In the genomic region with DNA sequence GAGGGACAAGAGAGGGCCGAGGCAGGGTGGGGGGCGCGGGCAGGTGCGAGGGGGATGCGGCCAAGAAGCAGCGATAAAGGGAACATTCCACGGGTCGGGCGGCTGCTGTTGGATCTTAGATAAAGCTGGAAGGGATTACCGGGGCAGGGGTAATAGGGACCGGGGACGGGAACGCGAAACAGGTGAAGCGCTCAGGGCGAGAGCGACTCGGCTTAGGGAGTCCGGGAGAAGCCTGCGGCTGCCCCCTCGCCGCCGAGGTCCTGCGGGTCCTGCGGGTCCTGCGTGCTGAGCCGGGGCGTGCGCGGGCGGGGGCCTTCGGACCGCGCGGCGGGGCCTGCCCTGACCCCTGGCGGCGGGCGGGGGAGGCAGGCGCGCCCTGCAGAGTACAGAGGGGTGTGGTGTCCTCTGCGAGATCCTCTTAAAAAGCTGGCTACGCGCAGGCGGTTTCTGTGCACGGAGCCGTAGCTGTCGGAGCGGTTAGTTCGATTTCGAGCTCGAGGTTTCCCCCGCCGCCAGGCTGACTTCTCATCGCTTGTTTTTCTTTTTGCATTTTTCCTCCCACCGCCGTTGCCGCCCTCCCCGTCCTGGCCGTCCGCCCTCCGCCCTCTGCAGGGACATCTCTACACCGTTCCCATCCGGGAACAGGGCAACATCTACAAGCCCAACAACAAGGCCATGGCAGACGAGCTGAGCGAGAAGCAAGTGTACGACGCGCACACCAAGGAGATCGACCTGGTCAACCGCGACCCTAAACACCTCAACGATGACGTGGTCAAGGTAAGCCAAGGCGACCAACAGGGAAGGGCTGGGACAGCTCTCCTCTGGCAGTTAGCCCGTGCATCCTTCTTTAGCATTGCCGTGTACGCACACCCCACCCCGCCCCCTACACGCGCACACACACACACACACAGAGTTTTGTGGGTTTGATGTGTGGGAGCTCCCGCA, we compare ENCODE assay signal across 1 cellular context.
TF ChIP-seq lines count a peak whose summit lies in the region.

No MANE protein-coding gene starts in this region.

TF ChIP-seq in K562, 482 proteins besides CTCF, POLR2A, EP300 and RAD21 (continued from another document and continues in another):
- TF ChIP-seq, protein P1, sequence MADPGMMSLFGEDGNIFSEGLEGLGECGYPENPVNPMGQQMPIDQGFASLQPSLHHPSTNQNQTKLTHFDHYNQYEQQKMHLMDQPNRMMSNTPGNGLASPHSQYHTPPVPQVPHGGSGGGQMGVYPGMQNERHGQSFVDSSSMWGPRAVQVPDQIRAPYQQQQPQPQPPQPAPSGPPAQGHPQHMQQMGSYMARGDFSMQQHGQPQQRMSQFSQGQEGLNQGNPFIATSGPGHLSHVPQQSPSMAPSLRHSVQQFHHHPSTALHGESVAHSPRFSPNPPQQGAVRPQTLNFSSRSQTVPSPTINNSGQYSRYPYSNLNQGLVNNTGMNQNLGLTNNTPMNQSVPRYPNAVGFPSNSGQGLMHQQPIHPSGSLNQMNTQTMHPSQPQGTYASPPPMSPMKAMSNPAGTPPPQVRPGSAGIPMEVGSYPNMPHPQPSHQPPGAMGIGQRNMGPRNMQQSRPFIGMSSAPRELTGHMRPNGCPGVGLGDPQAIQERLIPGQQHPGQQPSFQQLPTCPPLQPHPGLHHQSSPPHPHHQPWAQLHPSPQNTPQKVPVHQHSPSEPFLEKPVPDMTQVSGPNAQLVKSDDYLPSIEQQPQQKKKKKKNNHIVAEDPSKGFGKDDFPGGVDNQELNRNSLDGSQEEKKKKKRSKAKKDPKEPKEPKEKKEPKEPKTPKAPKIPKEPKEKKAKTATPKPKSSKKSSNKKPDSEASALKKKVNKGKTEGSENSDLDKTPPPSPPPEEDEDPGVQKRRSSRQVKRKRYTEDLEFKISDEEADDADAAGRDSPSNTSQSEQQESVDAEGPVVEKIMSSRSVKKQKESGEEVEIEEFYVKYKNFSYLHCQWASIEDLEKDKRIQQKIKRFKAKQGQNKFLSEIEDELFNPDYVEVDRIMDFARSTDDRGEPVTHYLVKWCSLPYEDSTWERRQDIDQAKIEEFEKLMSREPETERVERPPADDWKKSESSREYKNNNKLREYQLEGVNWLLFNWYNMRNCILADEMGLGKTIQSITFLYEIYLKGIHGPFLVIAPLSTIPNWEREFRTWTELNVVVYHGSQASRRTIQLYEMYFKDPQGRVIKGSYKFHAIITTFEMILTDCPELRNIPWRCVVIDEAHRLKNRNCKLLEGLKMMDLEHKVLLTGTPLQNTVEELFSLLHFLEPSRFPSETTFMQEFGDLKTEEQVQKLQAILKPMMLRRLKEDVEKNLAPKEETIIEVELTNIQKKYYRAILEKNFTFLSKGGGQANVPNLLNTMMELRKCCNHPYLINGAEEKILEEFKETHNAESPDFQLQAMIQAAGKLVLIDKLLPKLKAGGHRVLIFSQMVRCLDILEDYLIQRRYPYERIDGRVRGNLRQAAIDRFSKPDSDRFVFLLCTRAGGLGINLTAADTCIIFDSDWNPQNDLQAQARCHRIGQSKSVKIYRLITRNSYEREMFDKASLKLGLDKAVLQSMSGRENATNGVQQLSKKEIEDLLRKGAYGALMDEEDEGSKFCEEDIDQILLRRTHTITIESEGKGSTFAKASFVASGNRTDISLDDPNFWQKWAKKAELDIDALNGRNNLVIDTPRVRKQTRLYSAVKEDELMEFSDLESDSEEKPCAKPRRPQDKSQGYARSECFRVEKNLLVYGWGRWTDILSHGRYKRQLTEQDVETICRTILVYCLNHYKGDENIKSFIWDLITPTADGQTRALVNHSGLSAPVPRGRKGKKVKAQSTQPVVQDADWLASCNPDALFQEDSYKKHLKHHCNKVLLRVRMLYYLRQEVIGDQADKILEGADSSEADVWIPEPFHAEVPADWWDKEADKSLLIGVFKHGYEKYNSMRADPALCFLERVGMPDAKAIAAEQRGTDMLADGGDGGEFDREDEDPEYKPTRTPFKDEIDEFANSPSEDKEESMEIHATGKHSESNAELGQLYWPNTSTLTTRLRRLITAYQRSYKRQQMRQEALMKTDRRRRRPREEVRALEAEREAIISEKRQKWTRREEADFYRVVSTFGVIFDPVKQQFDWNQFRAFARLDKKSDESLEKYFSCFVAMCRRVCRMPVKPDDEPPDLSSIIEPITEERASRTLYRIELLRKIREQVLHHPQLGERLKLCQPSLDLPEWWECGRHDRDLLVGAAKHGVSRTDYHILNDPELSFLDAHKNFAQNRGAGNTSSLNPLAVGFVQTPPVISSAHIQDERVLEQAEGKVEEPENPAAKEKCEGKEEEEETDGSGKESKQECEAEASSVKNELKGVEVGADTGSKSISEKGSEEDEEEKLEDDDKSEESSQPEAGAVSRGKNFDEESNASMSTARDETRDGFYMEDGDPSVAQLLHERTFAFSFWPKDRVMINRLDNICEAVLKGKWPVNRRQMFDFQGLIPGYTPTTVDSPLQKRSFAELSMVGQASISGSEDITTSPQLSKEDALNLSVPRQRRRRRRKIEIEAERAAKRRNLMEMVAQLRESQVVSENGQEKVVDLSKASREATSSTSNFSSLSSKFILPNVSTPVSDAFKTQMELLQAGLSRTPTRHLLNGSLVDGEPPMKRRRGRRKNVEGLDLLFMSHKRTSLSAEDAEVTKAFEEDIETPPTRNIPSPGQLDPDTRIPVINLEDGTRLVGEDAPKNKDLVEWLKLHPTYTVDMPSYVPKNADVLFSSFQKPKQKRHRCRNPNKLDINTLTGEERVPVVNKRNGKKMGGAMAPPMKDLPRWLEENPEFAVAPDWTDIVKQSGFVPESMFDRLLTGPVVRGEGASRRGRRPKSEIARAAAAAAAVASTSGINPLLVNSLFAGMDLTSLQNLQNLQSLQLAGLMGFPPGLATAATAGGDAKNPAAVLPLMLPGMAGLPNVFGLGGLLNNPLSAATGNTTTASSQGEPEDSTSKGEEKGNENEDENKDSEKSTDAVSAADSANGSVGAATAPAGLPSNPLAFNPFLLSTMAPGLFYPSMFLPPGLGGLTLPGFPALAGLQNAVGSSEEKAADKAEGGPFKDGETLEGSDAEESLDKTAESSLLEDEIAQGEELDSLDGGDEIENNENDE (IDR thresholded peaks at IDR 0.05; ENCODE audit: low read depth, low read length), result no peak
- TF ChIP-seq ZNF644 (tag; IDR thresholded peaks at IDR 0.05; ENCODE audit: low read depth) (no peak), KLF1 (tag; IDR thresholded peaks at IDR 0.05) (peak; percentile 88), XRCC5 (IDR thresholded peaks at IDR 0.05; ENCODE audit: low read depth, low read length) (peak; percentile 66; the same call in 1 of the 2 replicates), PHB (CRISPR knock-in tag; IDR thresholded peaks at IDR 0.05) (no peak), HDAC2 (IDR thresholded peaks at IDR 0.05) (peak; percentile 59; the same call in 1 of the 2 replicates), SMAD4 (CRISPR knock-in tag; conservative IDR thresholded peaks at IDR 0.05) (peak; percentile 83), GATAD2B (IDR thresholded peaks at IDR 0.05; ENCODE audit: borderline replicate concordance) (peak; percentile 98), NFIC (IDR thresholded peaks at IDR 0.05) (peak; percentile 46), SP1 (CRISPR knock-in tag; IDR thresholded peaks at IDR 0.05) (peak; percentile 47; the same call in 1 of the 2 replicates), BRD4 (IDR thresholded peaks at IDR 0.05) (no peak), RB1 (IDR thresholded peaks at IDR 0.05; ENCODE audit: low read depth) (peak; percentile 98), ZFPM2 (CRISPR knock-in tag; IDR thresholded peaks at IDR 0.05) (0 out of 2 replicates have a peak, but pooled peaks have one; percentile 66), MBD2 (IDR thresholded peaks at IDR 0.05; ENCODE audit: borderline replicate concordance, low read depth) (no peak), SMARCE1 (IDR thresholded peaks at IDR 0.05) (peak; percentile 37; the same call in 1 of the 2 replicates), SMC3 (conservative IDR thresholded peaks at IDR 0.05; ENCODE audit: insufficient read depth, low read depth, low read length) (peak; percentile 91), SRSF1 (IDR thresholded peaks at IDR 0.05; ENCODE audit: low read depth, low read length) (no peak), CCNT2 (IDR thresholded peaks at IDR 0.05; ENCODE audit: borderline replicate concordance, extremely low read depth, insufficient read length, low read depth, low read length) (peak; percentile 96)
- TF ChIP-seq, protein P2, sequence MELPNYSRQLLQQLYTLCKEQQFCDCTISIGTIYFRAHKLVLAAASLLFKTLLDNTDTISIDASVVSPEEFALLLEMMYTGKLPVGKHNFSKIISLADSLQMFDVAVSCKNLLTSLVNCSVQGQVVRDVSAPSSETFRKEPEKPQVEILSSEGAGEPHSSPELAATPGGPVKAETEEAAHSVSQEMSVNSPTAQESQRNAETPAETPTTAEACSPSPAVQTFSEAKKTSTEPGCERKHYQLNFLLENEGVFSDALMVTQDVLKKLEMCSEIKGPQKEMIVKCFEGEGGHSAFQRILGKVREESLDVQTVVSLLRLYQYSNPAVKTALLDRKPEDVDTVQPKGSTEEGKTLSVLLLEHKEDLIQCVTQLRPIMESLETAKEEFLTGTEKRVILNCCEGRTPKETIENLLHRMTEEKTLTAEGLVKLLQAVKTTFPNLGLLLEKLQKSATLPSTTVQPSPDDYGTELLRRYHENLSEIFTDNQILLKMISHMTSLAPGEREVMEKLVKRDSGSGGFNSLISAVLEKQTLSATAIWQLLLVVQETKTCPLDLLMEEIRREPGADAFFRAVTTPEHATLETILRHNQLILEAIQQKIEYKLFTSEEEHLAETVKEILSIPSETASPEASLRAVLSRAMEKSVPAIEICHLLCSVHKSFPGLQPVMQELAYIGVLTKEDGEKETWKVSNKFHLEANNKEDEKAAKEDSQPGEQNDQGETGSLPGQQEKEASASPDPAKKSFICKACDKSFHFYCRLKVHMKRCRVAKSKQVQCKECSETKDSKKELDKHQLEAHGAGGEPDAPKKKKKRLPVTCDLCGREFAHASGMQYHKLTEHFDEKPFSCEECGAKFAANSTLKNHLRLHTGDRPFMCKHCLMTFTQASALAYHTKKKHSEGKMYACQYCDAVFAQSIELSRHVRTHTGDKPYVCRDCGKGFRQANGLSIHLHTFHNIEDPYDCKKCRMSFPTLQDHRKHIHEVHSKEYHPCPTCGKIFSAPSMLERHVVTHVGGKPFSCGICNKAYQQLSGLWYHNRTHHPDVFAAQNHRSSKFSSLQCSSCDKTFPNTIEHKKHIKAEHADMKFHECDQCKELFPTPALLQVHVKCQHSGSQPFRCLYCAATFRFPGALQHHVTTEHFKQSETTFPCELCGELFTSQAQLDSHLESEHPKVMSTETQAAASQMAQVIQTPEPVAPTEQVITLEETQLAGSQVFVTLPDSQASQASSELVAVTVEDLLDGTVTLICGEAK (IDR thresholded peaks at IDR 0.05), result no peak; the same call in 1 of the 2 replicates
- TF ChIP-seq, protein P2 (CRISPR knock-in tag; IDR thresholded peaks at IDR 0.05), result no peak
- TF ChIP-seq, protein P3, sequence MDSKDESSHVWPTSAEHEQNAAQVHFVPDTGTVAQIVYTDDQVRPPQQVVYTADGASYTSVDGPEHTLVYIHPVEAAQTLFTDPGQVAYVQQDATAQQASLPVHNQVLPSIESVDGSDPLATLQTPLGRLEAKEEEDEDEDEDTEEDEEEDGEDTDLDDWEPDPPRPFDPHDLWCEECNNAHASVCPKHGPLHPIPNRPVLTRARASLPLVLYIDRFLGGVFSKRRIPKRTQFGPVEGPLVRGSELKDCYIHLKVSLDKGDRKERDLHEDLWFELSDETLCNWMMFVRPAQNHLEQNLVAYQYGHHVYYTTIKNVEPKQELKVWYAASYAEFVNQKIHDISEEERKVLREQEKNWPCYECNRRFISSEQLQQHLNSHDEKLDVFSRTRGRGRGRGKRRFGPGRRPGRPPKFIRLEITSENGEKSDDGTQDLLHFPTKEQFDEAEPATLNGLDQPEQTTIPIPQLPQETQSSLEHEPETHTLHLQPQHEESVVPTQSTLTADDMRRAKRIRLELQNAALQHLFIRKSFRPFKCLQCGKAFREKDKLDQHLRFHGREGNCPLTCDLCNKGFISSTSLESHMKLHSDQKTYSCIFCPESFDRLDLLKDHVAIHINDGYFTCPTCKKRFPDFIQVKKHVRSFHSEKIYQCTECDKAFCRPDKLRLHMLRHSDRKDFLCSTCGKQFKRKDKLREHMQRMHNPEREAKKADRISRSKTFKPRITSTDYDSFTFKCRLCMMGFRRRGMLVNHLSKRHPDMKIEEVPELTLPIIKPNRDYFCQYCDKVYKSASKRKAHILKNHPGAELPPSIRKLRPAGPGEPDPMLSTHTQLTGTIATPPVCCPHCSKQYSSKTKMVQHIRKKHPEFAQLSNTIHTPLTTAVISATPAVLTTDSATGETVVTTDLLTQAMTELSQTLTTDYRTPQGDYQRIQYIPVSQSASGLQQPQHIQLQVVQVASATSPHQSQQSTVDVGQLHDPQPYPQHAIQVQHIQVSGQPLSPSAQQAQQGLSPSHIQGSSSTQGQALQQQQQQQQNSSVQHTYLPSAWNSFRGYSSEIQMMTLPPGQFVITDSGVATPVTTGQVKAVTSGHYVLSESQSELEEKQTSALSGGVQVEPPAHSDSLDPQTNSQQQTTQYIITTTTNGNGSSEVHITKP (IDR thresholded peaks at IDR 0.05; ENCODE audit: partially characterized antibody), result peak; percentile 55
